Comparison of ENCODE assay signal across 8 cellular contexts in genomic region chr18:73980289-73980979, GRCh38.
DNase-seq lines count a peak whose midpoint lies in the region; TF ChIP-seq lines count a peak whose summit lies in the region.

No MANE protein-coding gene starts in this region.

- peak; percentile 25 for DNase-seq in NCI-H510A treated with DMSO at 0.1 percent for 48 hours (lab: John Stamatoyannopoulos, UW)
- no peak for DNase-seq in NCI-H510A (lab: John Stamatoyannopoulos, UW)
- peak; percentile 74 for DNase-seq in NCI-H69 (lab: John Stamatoyannopoulos, UW)
- peak; percentile 53 for DNase-seq in choroid plexus epithelial cell (ENCODE audit: low read depth)
- no peak for DNase-seq in osteocyte (ENCODE audit: extremely low spot score, unreplicated experiment)
- no peak for DNase-seq in activated CD4-positive, alpha-beta memory T cell treated with anti-CD3 and anti-CD28 coated beads for 36 hours
- DNase-seq in stimulated activated CD4-positive, alpha-beta T cell treated with anti-CD3 and anti-CD28 coated beads, Interleukin-4, amount 100 ng/mL, for 4 hours: no peak
- DNase-seq in T1000 (lab: John Stamatoyannopoulos, UW): no peak

- POLR2A ChIA-PET in activated CD4-positive, alpha-beta memory T cell treated with anti-CD3 and anti-CD28 coated beads for 36 hours (lab: Charles Lee): no interaction called here

- no peaks in the 10 kb centered on the region for H3K4me1 Mint-ChIP-seq in osteocyte (ENCODE audit: unreplicated experiment)
- no peaks in the 10 kb centered on the region for H3K4me1 Mint-ChIP-seq in activated CD4-positive, alpha-beta memory T cell treated with anti-CD3 and anti-CD28 coated beads for 36 hours (ENCODE audit: low read depth)

- no peaks in the 10 kb centered on the region for H3K27me3 Mint-ChIP-seq in osteocyte (ENCODE audit: unreplicated experiment)
- no peaks in the 10 kb centered on the region for H3K27me3 Mint-ChIP-seq in activated CD4-positive, alpha-beta memory T cell treated with anti-CD3 and anti-CD28 coated beads for 36 hours

- H3K36me3 Mint-ChIP-seq in osteocyte (ENCODE audit: unreplicated experiment): no peaks in the 10 kb centered on the region
- H3K36me3 Mint-ChIP-seq in activated CD4-positive, alpha-beta memory T cell treated with anti-CD3 and anti-CD28 coated beads for 36 hours: no peaks in the 10 kb centered on the region

- no peak overlapping the region for H3K27ac Mint-ChIP-seq in osteocyte (ENCODE audit: unreplicated experiment)
- no peak overlapping the region for H3K27ac Mint-ChIP-seq in activated CD4-positive, alpha-beta memory T cell treated with anti-CD3 and anti-CD28 coated beads for 36 hours

- intact Hi-C loops in activated CD4-positive, alpha-beta memory T cell treated with anti-CD3 and anti-CD28 coated beads for 36 hours (cut with micrococcal nuclease): no loop called here

- H3K4me3 Mint-ChIP-seq in osteocyte (ENCODE audit: unreplicated experiment): no peak overlapping the region
- no peak overlapping the region for H3K4me3 Mint-ChIP-seq in activated CD4-positive, alpha-beta memory T cell treated with anti-CD3 and anti-CD28 coated beads for 36 hours

- CTCF ChIA-PET in activated CD4-positive, alpha-beta memory T cell treated with anti-CD3 and anti-CD28 coated beads for 36 hours (lab: Charles Lee): no interaction called here

- TF ChIP-seq CTCF in choroid plexus epithelial cell (conservative IDR thresholded peaks at IDR 0.05; ENCODE audit: low read depth, low read length) (peak; percentile 80), osteocyte (IDR thresholded peaks at IDR 0.05) (peak; percentile 51)

- H3K4me3 ChIP-seq in choroid plexus epithelial cell (ENCODE audit: low read depth, low read length): no peak overlapping the region

- peaks cover 6% of the 10 kb centered on the region for H3K9me3 Mint-ChIP-seq in osteocyte (ENCODE audit: unreplicated experiment)
- H3K9me3 Mint-ChIP-seq in activated CD4-positive, alpha-beta memory T cell treated with anti-CD3 and anti-CD28 coated beads for 36 hours: no peaks in the 10 kb centered on the region

Comparison
In these comparisons a context has a peak if more than half of its experiments do, and no peak if none do; other contexts are left out.
1. DNase-seq: peak in NCI-H510A treated with DMSO at 0.1 percent for 48 hours (single experiment), NCI-H69 (single experiment) and choroid plexus epithelial cell (single experiment); none in NCI-H510A (single experiment), osteocyte (single experiment), activated CD4-positive, alpha-beta memory T cell treated with anti-CD3 and anti-CD28 coated beads for 36 hours (single experiment), stimulated activated CD4-positive, alpha-beta T cell treated with anti-CD3 and anti-CD28 coated beads, Interleukin-4, amount 100 ng/mL, for 4 hours (0 of 2) and T1000 (single experiment).